In genomic region chr1:86419277-86419903, GRCh38 we compare ENCODE assay signal across 8 cellular contexts. TPM values are rescaled to one million over a fixed set of nuclear protein-coding genes. Genes with fewer than 3 reads are reported as not detected.
DNase-seq lines count a peak whose midpoint lies in the region; ATAC-seq and TF ChIP-seq lines count a peak whose summit lies in the region.

No MANE protein-coding gene starts in this region.

- H3K36me3 ChIP-seq in cardiac muscle cell (no peaks in the 10 kb centered on the region), hepatocyte (replicated peaks; ENCODE audit: insufficient read depth, low read depth) (no peaks in the 10 kb centered on the region)

- 71% methylated on average over 4 of the region's 4 CpGs for WGBS in hepatocyte (ENCODE audit: low lambda C conversion rate, missing lambda C conversion rate)

- H3K4me2 ChIP-seq in hepatocyte: no peak overlapping the region

- H4K20me1 ChIP-seq in hepatocyte (ENCODE audit: insufficient read depth, poor library complexity, severe bottlenecking): no peaks in the 10 kb centered on the region

- H3K4me1 ChIP-seq in cardiac muscle cell (ENCODE audit: low read depth) (peaks cover 14% of the 10 kb centered on the region), hepatocyte (ENCODE audit: insufficient read depth) (no peaks in the 10 kb centered on the region)

- no peaks in the 10 kb centered on the region for H3K79me2 ChIP-seq in hepatocyte

- H3K4me3 ChIP-seq in cardiac muscle cell (no peak overlapping the region), hepatocyte (no peak overlapping the region)

- H3K27ac ChIP-seq in cardiac muscle cell (no peak overlapping the region), hepatocyte (no peak overlapping the region)

- H3K9me3 ChIP-seq in cardiac muscle cell (ENCODE audit: low read depth) (no peaks in the 10 kb centered on the region), hepatocyte (ENCODE audit: low read depth) (no peaks in the 10 kb centered on the region)

- peak overlapping the region; percentile 34 to 65 for H3K4me3 Mint-ChIP-seq in activated T-cell treated with anti-CD3 and anti-CD28 coated beads, Interleukin-2, amount 50 U/mL, for 72 hours
- H3K4me3 Mint-ChIP-seq in type B pancreatic cell: no peak overlapping the region

- DNase-seq in cardiac muscle cell (ENCODE audit: low read depth in 1 of 2, low spot score in 1 of 2) (peak; percentile 43 to 61), Right ventricle myocardium superior (no peak), HCEC 1CT (peak; percentile 44), M059J (ENCODE audit: low read depth) (peak; percentile 55), hepatocyte (ENCODE audit: low spot score) (peak; percentile 15), type B pancreatic cell (ENCODE audit: extremely low spot score, unreplicated experiment) (no peak), SK-N-DZ (ENCODE audit: low spot score) (no peak)
- peak; percentile 43 to 48 for DNase-seq in activated T-cell treated with anti-CD3 and anti-CD28 coated beads, Interleukin-2, amount 50 U/mL, for 72 hours

- H2AFZ ChIP-seq in hepatocyte: no peak overlapping the region

- peaks cover 0 to 1% of the 10 kb centered on the region in 2 donors for H3K9me3 Mint-ChIP-seq in activated T-cell treated with anti-CD3 and anti-CD28 coated beads, Interleukin-2, amount 50 U/mL, for 72 hours
- H3K9me3 Mint-ChIP-seq in type B pancreatic cell: no peaks in the 10 kb centered on the region

- H3K4me1 Mint-ChIP-seq in activated T-cell treated with anti-CD3 and anti-CD28 coated beads, Interleukin-2, amount 50 U/mL, for 72 hours (ENCODE audit: low read depth): peaks cover 6% of the 10 kb centered on the region
- no peaks in the 10 kb centered on the region for H3K4me1 Mint-ChIP-seq in type B pancreatic cell (ENCODE audit: unreplicated experiment)

- intact Hi-C loops in Right ventricle myocardium superior (cut with DNase I): no loop called here

- H3K9me2 ChIP-seq in hepatocyte (replicated peaks; ENCODE audit: insufficient read depth): no peaks in the 10 kb centered on the region

- H3K27me3 ChIP-seq in cardiac muscle cell: no peaks in the 10 kb centered on the region
- no peaks in the 10 kb centered on the region for H3K27me3 ChIP-seq in hepatocyte

- TF ChIP-seq CTCF in cardiac muscle cell (IDR thresholded peaks at IDR 0.05; ENCODE audit: low read depth, low read length): peak; percentile 68
- peak; percentile 41 for TF ChIP-seq CTCF in hepatocyte (IDR thresholded peaks at IDR 0.05; ENCODE audit: poor library complexity)
- TF ChIP-seq CTCF in type B pancreatic cell (conservative IDR thresholded peaks at IDR 0.05): peak; percentile 47

- H3K27me3 Mint-ChIP-seq in activated T-cell treated with anti-CD3 and anti-CD28 coated beads, Interleukin-2, amount 50 U/mL, for 72 hours (ENCODE audit: low read depth): peaks cover 7% of the 10 kb centered on the region
- H3K27me3 Mint-ChIP-seq in type B pancreatic cell: no peaks in the 10 kb centered on the region

- no peaks in the 10 kb centered on the region for H3K36me3 Mint-ChIP-seq in activated T-cell treated with anti-CD3 and anti-CD28 coated beads, Interleukin-2, amount 50 U/mL, for 72 hours (ENCODE audit: insufficient read depth in 2 of 2)
- H3K36me3 Mint-ChIP-seq in type B pancreatic cell: no peaks in the 10 kb centered on the region

- H3K27ac Mint-ChIP-seq in activated T-cell treated with anti-CD3 and anti-CD28 coated beads, Interleukin-2, amount 50 U/mL, for 72 hours: no peak overlapping the region
- H3K27ac Mint-ChIP-seq in type B pancreatic cell: peak overlapping the region; percentile 26

- no peak for ATAC-seq in Right ventricle myocardium superior (ENCODE audit: poor library complexity)
- ATAC-seq in activated T-cell treated with anti-CD3 and anti-CD28 coated beads, Interleukin-2, amount 50 U/mL, for 72 hours (replicated peaks in 1 of 2): peak; percentile 81 to 85

RNA-seq across cellular contexts. Expression of gene CLCA2, which starts 4.6 kb away (rescaled TPM):
- not detected in 2 replicates for total RNA-seq in cardiac muscle cell
- not detected in 2 replicates for polyA plus RNA-seq in cardiac muscle cell
- total RNA-seq in Right ventricle myocardium superior: not detected
- 0.15 and 0.30 TPM in 2 replicates for total RNA-seq in M059J (2014; rRNA removed; shearing (Covaris generic))
- total RNA-seq in activated T-cell treated with anti-CD3 and anti-CD28 coated beads, Interleukin-2, amount 50 U/mL, for 72 hours: not detected
- 0.08 TPM in 1 of 2 replicates, not detected in the other for total RNA-seq in hepatocyte
- polyA plus RNA-seq in hepatocyte: 0.34 and 0.41 TPM in 2 replicates
- 0.60 and 3.8 TPM in 2 replicates for total RNA-seq in type B pancreatic cell (ENCODE audit: low replicate concordance)
- polyA plus RNA-seq in SK-N-DZ (2014; cell fraction: cytosol; rRNA removed): not detected in 2 replicates
- not detected in 2 replicates for polyA plus RNA-seq in SK-N-DZ (2014; cell fraction: nucleus; rRNA removed)

RNA-seq across cellular contexts. Expression of gene ODF2L, which starts 23.3 kb away (rescaled TPM):
- 21.1 and 29.6 TPM in 2 replicates for total RNA-seq in cardiac muscle cell
- polyA plus RNA-seq in cardiac muscle cell: 36.6 and 39.2 TPM in 2 replicates
- 4.9 TPM for total RNA-seq in Right ventricle myocardium superior
- 20.5 and 35.1 TPM in 2 replicates for total RNA-seq in M059J (2014; rRNA removed; shearing (Covaris generic))
- 10 to 100 TPM; 31.8 to 39.2 TPM for total RNA-seq in activated T-cell treated with anti-CD3 and anti-CD28 coated beads, Interleukin-2, amount 50 U/mL, for 72 hours
- total RNA-seq in hepatocyte: 58.8 and 58.9 TPM in 2 replicates
- polyA plus RNA-seq in hepatocyte: 32.4 and 36.7 TPM in 2 replicates
- 46.9 and 54.3 TPM in 2 replicates for total RNA-seq in type B pancreatic cell (ENCODE audit: low replicate concordance)
- 9.6 and 16.0 TPM in 2 replicates for polyA plus RNA-seq in SK-N-DZ (2014; cell fraction: cytosol; rRNA removed)
- polyA plus RNA-seq in SK-N-DZ (2014; cell fraction: nucleus; rRNA removed): 68.5 and 78.3 TPM in 2 replicates

RNA-seq across cellular contexts. Expression of gene CLCA1, which starts 49.3 kb away (rescaled TPM):
- total RNA-seq in cardiac muscle cell (not detected in 2 replicates), Right ventricle myocardium superior (not detected), hepatocyte (39.1 and 42.9 TPM in 2 replicates), type B pancreatic cell (ENCODE audit: low replicate concordance) (4.9 and 10.1 TPM in 2 replicates)
- polyA plus RNA-seq in cardiac muscle cell (not detected in 2 replicates), hepatocyte (2.0 and 3.5 TPM in 2 replicates)
- total RNA-seq in M059J (2014; rRNA removed; shearing (Covaris generic)): not detected in 2 replicates
- not detected for total RNA-seq in activated T-cell treated with anti-CD3 and anti-CD28 coated beads, Interleukin-2, amount 50 U/mL, for 72 hours
- not detected in 2 replicates for polyA plus RNA-seq in SK-N-DZ (2014; cell fraction: cytosol; rRNA removed)
- not detected in 2 replicates for polyA plus RNA-seq in SK-N-DZ (2014; cell fraction: nucleus; rRNA removed)

Comparison
In these comparisons a context has a peak if more than half of its experiments do, and no peak if none do; other contexts are left out.
1. DNase-seq: peak in cardiac muscle cell (2 of 2), HCEC 1CT (single experiment), M059J (single experiment), activated T-cell treated with anti-CD3 and anti-CD28 coated beads, Interleukin-2, amount 50 U/mL, for 72 hours (2 of 2) and hepatocyte (single experiment); none in Right ventricle myocardium superior (single experiment), type B pancreatic cell (single experiment) and SK-N-DZ (single experiment).
2. Peak in every context shown above with its lines, with median percentiles within 50 percentile points of each other: CTCF ChIP-seq.